In the genomic region with DNA sequence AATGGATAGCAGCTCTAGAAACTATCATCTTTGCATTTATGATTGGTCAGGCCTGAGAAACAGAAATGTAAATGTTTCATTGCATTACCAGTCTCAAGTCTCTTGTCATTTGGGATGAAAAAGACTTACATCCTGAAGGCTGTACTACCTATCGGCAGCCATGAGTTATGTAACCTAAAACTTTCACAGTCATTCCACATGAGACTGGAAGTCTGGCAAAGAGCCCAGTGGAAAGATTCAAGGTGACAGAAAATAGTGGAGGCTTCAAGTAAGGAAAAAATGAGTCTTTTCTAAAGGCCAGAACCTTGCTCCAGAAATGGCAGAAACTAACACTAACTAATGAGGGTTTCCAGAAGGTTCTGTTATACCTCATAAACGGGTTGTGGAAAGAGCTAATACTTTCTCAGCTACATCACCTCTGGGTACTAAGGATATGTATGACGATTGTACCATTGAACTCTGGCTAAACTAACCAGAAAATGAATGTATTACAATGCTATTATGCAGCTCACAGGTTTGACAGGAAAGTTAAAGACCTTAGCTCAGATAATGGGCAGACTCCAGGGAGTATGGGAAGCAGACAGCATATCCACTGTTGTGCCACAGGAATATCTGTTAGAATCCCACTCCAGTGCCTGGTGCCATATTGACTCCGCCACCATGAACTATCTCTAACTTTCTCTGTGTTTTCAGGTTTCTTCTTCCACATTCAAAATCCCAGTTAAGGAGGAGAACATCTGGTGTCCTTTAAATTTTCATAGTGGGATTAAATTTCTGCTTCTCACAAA, we compare ENCODE assay signal across 16 cellular contexts. TPM values are rescaled to one million over a fixed set of nuclear protein-coding genes. Genes with fewer than 3 reads are reported as not detected.
"Had no signal": no experiment of that assay in that cellular context is flagged by ENCODE, and none has a peak within 500 bp of the region (broad histone marks: within the 10 kb centered on the region; RNA-seq: fewer than 3 reads in every experiment).

No MANE protein-coding gene starts in this region.

- DNase-seq: activated CD4-positive, CD25-positive, alpha-beta regulatory T cell treated with anti-CD3 and anti-CD28 coated beads, Interleukin-2, amount 50 U/mL, for 72 hours; activated naive CD8-positive, alpha-beta T cell treated with anti-CD3 and anti-CD28 coated beads for 36 hours; brain microvascular endothelial cell; cerebellar nuclear complex; effector CD8-positive, alpha-beta T cell; esophagus squamous epithelium; hippocampal formation; kidney; left ventricle myocardium superior; mesendoderm; right lobe of liver; stomach had no signal

- H3K4me1 ChIP-seq: esophagus squamous epithelium, right lobe of liver, stomach had no signal

- H3K9me3 Mint-ChIP-seq: activated naive CD8-positive, alpha-beta T cell treated with anti-CD3 and anti-CD28 coated beads for 36 hours; activated T-helper 1 cell treated with anti-CD3 and anti-CD28 coated beads, Interleukin-12 subunit alpha, Interleukin-12 subunit beta, Interleukin-2, Interleukin-4 antibody, amounts not matched to agents 30 ng/mL and 10 ng/mL and 1 ng/mL, durations not matched to agents 14 hours and 24 hours and 36 hours; natural killer cell treated with Interleukin-12 subunit alpha and Interleukin-12 subunit beta and Interleukin-15 and Interleukin-18, amount 100 ng/mL, for 72 hours had no signal

- H3K9me3 ChIP-seq: esophagus squamous epithelium, right lobe of liver, stomach had no signal

- H3K36me3 Mint-ChIP-seq: activated naive CD8-positive, alpha-beta T cell treated with anti-CD3 and anti-CD28 coated beads for 36 hours; natural killer cell treated with Interleukin-12 subunit alpha and Interleukin-12 subunit beta and Interleukin-15 and Interleukin-18, amount 100 ng/mL, for 72 hours had no signal

- H3K4me3 Mint-ChIP-seq: activated naive CD8-positive, alpha-beta T cell treated with anti-CD3 and anti-CD28 coated beads for 36 hours; activated T-helper 1 cell treated with anti-CD3 and anti-CD28 coated beads, Interleukin-12 subunit alpha, Interleukin-12 subunit beta, Interleukin-2, Interleukin-4 antibody, amounts not matched to agents 30 ng/mL and 10 ng/mL and 1 ng/mL, durations not matched to agents 14 hours and 24 hours and 36 hours; natural killer cell treated with Interleukin-12 subunit alpha and Interleukin-12 subunit beta and Interleukin-15 and Interleukin-18, amount 100 ng/mL, for 72 hours had no signal

- H3K27ac ChIP-seq: brain microvascular endothelial cell, esophagus squamous epithelium, right lobe of liver, stomach had no signal

- H3K4me1 Mint-ChIP-seq: activated naive CD8-positive, alpha-beta T cell treated with anti-CD3 and anti-CD28 coated beads for 36 hours had no signal

- H3K27ac Mint-ChIP-seq: activated naive CD8-positive, alpha-beta T cell treated with anti-CD3 and anti-CD28 coated beads for 36 hours; activated T-helper 1 cell treated with anti-CD3 and anti-CD28 coated beads, Interleukin-12 subunit alpha, Interleukin-12 subunit beta, Interleukin-2, Interleukin-4 antibody, amounts not matched to agents 30 ng/mL and 10 ng/mL and 1 ng/mL, durations not matched to agents 14 hours and 24 hours and 36 hours; natural killer cell treated with Interleukin-12 subunit alpha and Interleukin-12 subunit beta and Interleukin-15 and Interleukin-18, amount 100 ng/mL, for 72 hours had no signal

- H3K36me3 ChIP-seq: brain microvascular endothelial cell, esophagus squamous epithelium, right lobe of liver, stomach had no signal

- H3K4me3 ChIP-seq: esophagus squamous epithelium, right lobe of liver, stomach had no signal

- FAIRE-seq: endothelial cell of umbilical vein had no signal

- H3K27me3 ChIP-seq: brain microvascular endothelial cell, esophagus squamous epithelium, right lobe of liver, stomach had no signal

RNA-seq across cellular contexts. Expression of a gene that starts 41.7 kb away (rescaled TPM):
- total RNA-seq: activated CD8-positive, alpha-beta memory T cell treated with anti-CD3 and anti-CD28 coated beads for 36 hours; activated T-helper 1 cell treated with anti-CD3 and anti-CD28 coated beads, Interleukin-12 subunit alpha, Interleukin-12 subunit beta, Interleukin-2, Interleukin-4 antibody, amounts not matched to agents 30 ng/mL and 10 ng/mL and 1 ng/mL, durations not matched to agents 14 hours and 24 hours and 36 hours; natural killer cell treated with Interleukin-12 subunit alpha and Interleukin-12 subunit beta and Interleukin-15 and Interleukin-18, amount 100 ng/mL, for 72 hours had no signal
